In genomic region chr3:187750513-187751123, GRCh38 we compare ENCODE assay signal across 10 cellular contexts. TPM values are rescaled to one million over a fixed set of nuclear protein-coding genes. Genes with fewer than 3 reads are reported as not detected.
A peak's percentile ranks its signal among the peaks of the same experiment; 100 is the strongest.
DNase-seq lines count a peak whose midpoint lies in the region; ATAC-seq and TF ChIP-seq lines count a peak whose summit lies in the region.
"Had no signal": no experiment of that assay in that cellular context is flagged by ENCODE, and none has a peak within 500 bp of the region (broad histone marks: within the 10 kb centered on the region; RNA-seq: fewer than 3 reads in every experiment).

No MANE protein-coding gene starts in this region.

- H3K14ac ChIP-seq in IMR-90 (replicated peaks; ENCODE audit: low read depth, low read length), result peak overlapping the region; percentile 63

- peak overlapping the region; percentile 8 for H3K4me3 Mint-ChIP-seq in activated CD8-positive, alpha-beta T cell treated with anti-CD3 and anti-CD28 coated beads, Interleukin-2, amount 10 ng/mL, durations not matched to agents 7 days and 5 days

- H3K4me1 ChIP-seq in IMR-90 (ENCODE audit: control insufficient read depth, insufficient read depth, low read length) (peaks cover 4% of the 10 kb centered on the region), iPS-18a (ENCODE audit: control insufficient read depth, low read depth, low read length) (peaks cover 47% of the 10 kb centered on the region), skeletal muscle satellite cell (ENCODE audit: control insufficient read depth, insufficient read depth, low read length) (peaks cover 24% of the 10 kb centered on the region), tibial artery (peaks cover 0 to 26% (median 17%) of the 10 kb centered on the region in 4 donors)

- DNase-seq in IMR-90 (peak; percentile 20), tibial artery (no peak), RKO (ENCODE audit: low spot score) (no peak), G401 (ENCODE audit: low spot score) (no peak)
- DNase-seq in activated CD8-positive, alpha-beta T cell treated with anti-CD3 and anti-CD28 coated beads, Interleukin-2, amount 10 ng/mL, durations not matched to agents 7 days and 5 days, result no peak
- DNase-seq: activated CD8-positive, alpha-beta memory T cell treated with anti-CD3 and anti-CD28 coated beads, Interleukin-2, amount 50 U/mL, for 48 hours; MG63 had no signal

- intact Hi-C loops in IMR-90 (cut with micrococcal nuclease) (no loop called here), tibial artery (cut with DNase I; ENCODE audit: low total_unique reads) (no loop called here)

- H3K9me1 ChIP-seq in IMR-90 (ENCODE audit: insufficient read depth, low read length), result no peaks in the 10 kb centered on the region

- peak overlapping the region; percentile 34; the same call in 1 of the 2 replicates for H3K9ac ChIP-seq in IMR-90 (ENCODE audit: low read depth, low read length)
- peak overlapping the region; percentile 52 for H3K9ac ChIP-seq in iPS-18a (ENCODE audit: low read length)
- H3K9ac ChIP-seq in skeletal muscle satellite cell (ENCODE audit: low read depth, low read length), result peak overlapping the region; percentile 71

- peak overlapping the region; percentile 60 for H3K27ac Mint-ChIP-seq in activated CD8-positive, alpha-beta T cell treated with anti-CD3 and anti-CD28 coated beads, Interleukin-2, amount 10 ng/mL, durations not matched to agents 7 days and 5 days

- POLR2A ChIA-PET in IMR-90 (lab: Charles Lee; ENCODE audit: unreplicated experiment), result interaction anchor here (0.6 kb wide), 1 partner anchor 16 kb away, joined by 5 read pairs; no protein-coding TSS in a partner anchor
- POLR2A ChIA-PET in activated CD8-positive, alpha-beta T cell treated with anti-CD3 and anti-CD28 coated beads, Interleukin-2, amount 10 ng/mL, durations not matched to agents 7 days and 5 days (lab: Charles Lee), result interaction anchor here (1.9 to 9.0 kb wide), 2 partner anchors 10 to 49 kb away, joined by 6 to 195 read pairs; no protein-coding TSS in a partner anchor

- WGBS in IMR-90 (ENCODE audit: extremely low coverage in 2 of 2, insufficient read length in 1 of 2), 2 experiments, result no CpG with 5 or more reads among the region's 11 CpGs

- TF ChIP-seq RAD21 in IMR-90 (IDR thresholded peaks at IDR 0.05; ENCODE audit: low read length), result no peak

- no peak overlapping the region for H4K5ac ChIP-seq in IMR-90 (ENCODE audit: low read depth, low read length)

- no peaks in the 10 kb centered on the region for H3K36me3 ChIP-seq in IMR-90 (ENCODE audit: control insufficient read depth, insufficient read depth, low read length)
- no peaks in the 10 kb centered on the region for H3K36me3 ChIP-seq in iPS-18a (ENCODE audit: control insufficient read depth, low read depth, low read length)
- H3K36me3 ChIP-seq in skeletal muscle satellite cell (ENCODE audit: insufficient read depth, low read length), result no peaks in the 10 kb centered on the region
- H3K36me3 ChIP-seq in tibial artery, result no peaks in the 10 kb centered on the region
- H3K36me3 ChIP-seq: MG63 had no signal

- H3K4ac ChIP-seq in IMR-90 (ENCODE audit: low read depth, low read length), result peak overlapping the region; percentile 10; the same call in 1 of the 2 replicates

- peak overlapping the region; percentile 78 for H2AFZ ChIP-seq in IMR-90 (replicated peaks; ENCODE audit: low read length, poor library complexity)

- peak overlapping the region; percentile 52; the same call in 1 of the 2 replicates for H3K23ac ChIP-seq in IMR-90 (ENCODE audit: low read depth, low read length)

- no peak overlapping the region for H2AK9ac ChIP-seq in IMR-90 (replicated peaks; ENCODE audit: low read depth, low read length, poor library complexity)

- H4K8ac ChIP-seq in IMR-90 (ENCODE audit: low read depth in 2 of 2, low read length in 2 of 2), result peak overlapping the region in 1 of 2 experiments; percentile 56; a peak in 1 of 4 replicates

- in situ Hi-C loops in IMR-90 (cut with MboI; ENCODE audit: low sequenced_read_pairs), result no loop called here
- in situ Hi-C loops in G401 (cut with HindIII; ENCODE audit: low sequenced_read_pairs), result no loop called here

- no peak for ATAC-seq in IMR-90 (ENCODE audit: low read depth)
- no peak for ATAC-seq in activated CD8-positive, alpha-beta T cell treated with anti-CD3 and anti-CD28 coated beads, Interleukin-2, amount 10 ng/mL, durations not matched to agents 7 days and 5 days

- TF ChIP-seq POLR2A in IMR-90 (IDR thresholded peaks at IDR 0.05; ENCODE audit: low read depth, low read length), result no peak

- no peak overlapping the region; the same call in 1 of the 2 replicates for H2AK5ac ChIP-seq in IMR-90 (ENCODE audit: low read depth, low read length)

- H3K9me3 ChIP-seq in IMR-90 (ENCODE audit: control insufficient read depth, insufficient read depth, low read length) (no peaks in the 10 kb centered on the region), iPS-18a (ENCODE audit: control insufficient read depth, low read depth, low read length) (no peaks in the 10 kb centered on the region), skeletal muscle satellite cell (replicated peaks; ENCODE audit: low read length) (no peaks in the 10 kb centered on the region), tibial artery (no peaks in the 10 kb centered on the region)
- H3K9me3 ChIP-seq: MG63 had no signal

- TF ChIP-seq CTCF in IMR-90 (conservative IDR thresholded peaks at IDR 0.05; ENCODE audit: low read depth, low read length) (no peak), tibial artery (IDR thresholded peaks at IDR 0.05) (no peak)

- peak overlapping the region; percentile 54 for H3K18ac ChIP-seq in IMR-90 (ENCODE audit: low read depth, low read length)

- no peaks in the 10 kb centered on the region for H4K20me1 ChIP-seq in IMR-90 (ENCODE audit: insufficient read depth, low read length)

- peak overlapping the region; percentile 28; the same call in 2 of the 3 replicates for H2BK15ac ChIP-seq in IMR-90 (ENCODE audit: low read depth, low read length)

- no peaks in the 10 kb centered on the region for H3K27me3 ChIP-seq in IMR-90 (ENCODE audit: control insufficient read depth, insufficient read depth, low read length)
- H3K27me3 ChIP-seq in iPS-18a (ENCODE audit: control insufficient read depth, insufficient read depth, low read length), result no peaks in the 10 kb centered on the region
- no peaks in the 10 kb centered on the region for H3K27me3 ChIP-seq in skeletal muscle satellite cell (ENCODE audit: control insufficient read depth, insufficient read depth, low read length)
- no peaks in the 10 kb centered on the region for H3K27me3 ChIP-seq in tibial artery
- H3K27me3 ChIP-seq: MG63 had no signal

- H3K27me3 Mint-ChIP-seq in activated CD8-positive, alpha-beta T cell treated with anti-CD3 and anti-CD28 coated beads, Interleukin-2, amount 10 ng/mL, durations not matched to agents 7 days and 5 days (ENCODE audit: low read depth), result no peaks in the 10 kb centered on the region

- H3K4me1 Mint-ChIP-seq in activated CD8-positive, alpha-beta T cell treated with anti-CD3 and anti-CD28 coated beads, Interleukin-2, amount 10 ng/mL, durations not matched to agents 7 days and 5 days (ENCODE audit: low read depth), result peaks cover 59% of the 10 kb centered on the region

- H4K91ac ChIP-seq in IMR-90 (ENCODE audit: insufficient read depth, low read depth, low read length), result 0 out of 2 replicates have a peak overlapping the region, but pooled peaks have one; percentile 25

- peaks cover 7% of the 10 kb centered on the region for H3K36me3 Mint-ChIP-seq in activated CD8-positive, alpha-beta T cell treated with anti-CD3 and anti-CD28 coated beads, Interleukin-2, amount 10 ng/mL, durations not matched to agents 7 days and 5 days (ENCODE audit: low read depth)

- H3K4me3 ChIP-seq in IMR-90 (ENCODE audit: insufficient read depth, low read depth, low read length), result 0 out of 2 replicates have a peak overlapping the region, but pooled peaks have one; percentile 4
- peak overlapping the region; percentile 41 for H3K4me3 ChIP-seq in iPS-18a (ENCODE audit: low read length)
- H3K4me3 ChIP-seq in skeletal muscle satellite cell (ENCODE audit: low read length), result peak overlapping the region; percentile 68
- no peak overlapping the region for H3K4me3 ChIP-seq in tibial artery
- H3K4me3 ChIP-seq: MG63 had no signal

- CTCF ChIA-PET in IMR-90 (lab: Yijun Ruan, JAX), result interaction anchor here (0.6 kb wide), 2 partner anchors 11 to 221 kb away, joined by 3 read pairs; no protein-coding TSS in a partner anchor
- CTCF ChIA-PET in activated CD8-positive, alpha-beta T cell treated with anti-CD3 and anti-CD28 coated beads, Interleukin-2, amount 10 ng/mL, durations not matched to agents 7 days and 5 days (lab: Charles Lee), result interaction anchor here (1.0 to 6.4 kb wide), 7 partner anchors 11 to 224 kb away, joined by 4 to 101 read pairs (median 7); no protein-coding TSS in a partner anchor

- H3K56ac ChIP-seq in IMR-90 (ENCODE audit: extremely low read depth, insufficient read depth, low read length), result peak overlapping the region; percentile 17; the same call in 1 of the 2 replicates

- no peak overlapping the region for H3K27ac ChIP-seq in IMR-90 (ENCODE audit: insufficient read depth, low read length)
- peak overlapping the region; percentile 67 for H3K27ac ChIP-seq in iPS-18a (ENCODE audit: low read length)
- no peak overlapping the region for H3K27ac ChIP-seq in tibial artery

- no TSS peak for BruUV-seq in IMR-90 (replicated peaks; lab: Mats Ljungman, UMichigan)

- 0 out of 4 replicates have a peak, but pooled peaks cover 0 to 8% of the 10 kb centered on the region in 2 experiments for H3K79me1 ChIP-seq in IMR-90 (ENCODE audit: low read depth in 1 of 2, low read length in 2 of 2)

- H3K4me2 ChIP-seq in IMR-90 (ENCODE audit: low read depth, low read length), result peak overlapping the region; percentile 46
- peak overlapping the region; percentile 80 for H3K4me2 ChIP-seq in skeletal muscle satellite cell (ENCODE audit: low read length)

- dilution Hi-C loops in IMR-90 (cut with HindIII; ENCODE audit: low sequenced_read_pairs, unreplicated experiment), result no loop called here

- H2BK20ac ChIP-seq in IMR-90 (ENCODE audit: low read depth, low read length), result peak overlapping the region; percentile 69

- H2BK120ac ChIP-seq in IMR-90 (ENCODE audit: low read depth, low read length), result peak overlapping the region; percentile 9

- no peaks in the 10 kb centered on the region for H3K9me3 Mint-ChIP-seq in activated CD8-positive, alpha-beta T cell treated with anti-CD3 and anti-CD28 coated beads, Interleukin-2, amount 10 ng/mL, durations not matched to agents 7 days and 5 days (ENCODE audit: insufficient read depth)

- H2BK5ac ChIP-seq in IMR-90 (ENCODE audit: low read depth, low read length, poor library complexity, severe bottlenecking), result no peak overlapping the region

RNA-seq across cellular contexts. Expression of gene BCL6, which starts 5.3 kb away (rescaled TPM):
- 21.4 and 22.6 TPM in 2 replicates for total RNA-seq in IMR-90 (2012; rRNA removed)
- polyA plus RNA-seq in IMR-90 (2012; rRNA removed), result 19.7 and 20.4 TPM in 2 replicates
- polyA plus RNA-seq in IMR-90 (2012; cell fraction: cytosol; rRNA removed), result 10.4 and 12.0 TPM in 2 replicates
- 66.2 and 89.5 TPM in 2 replicates for polyA plus RNA-seq in IMR-90 (2012; cell fraction: nucleus; rRNA removed; ENCODE audit: low replicate concordance)
- 10 to 100 TPM; 11.8 to 12.6 TPM for total RNA-seq in activated CD8-positive, alpha-beta T cell treated with anti-CD3 and anti-CD28 coated beads, Interleukin-2, amount 10 ng/mL, durations not matched to agents 7 days and 5 days
- total RNA-seq in skeletal muscle satellite cell (2012; rRNA removed), result 18.3 and 25.6 TPM in 2 replicates
- 0.18 and 1.3 TPM in 2 replicates for total RNA-seq in G401 (2014; rRNA removed; shearing (Covaris generic))

RNA-seq across cellular contexts. Expression of gene RTP2, which starts 48.3 kb away (rescaled TPM):
- total RNA-seq in IMR-90 (2012; rRNA removed), result not detected in 2 replicates
- not detected in 2 replicates for polyA plus RNA-seq in IMR-90 (2012; rRNA removed)
- not detected in 2 replicates for polyA plus RNA-seq in IMR-90 (2012; cell fraction: cytosol; rRNA removed)
- not detected in 2 replicates for polyA plus RNA-seq in IMR-90 (2012; cell fraction: nucleus; rRNA removed; ENCODE audit: low replicate concordance)
- total RNA-seq in activated CD8-positive, alpha-beta T cell treated with anti-CD3 and anti-CD28 coated beads, Interleukin-2, amount 10 ng/mL, durations not matched to agents 7 days and 5 days, result not detected
- not detected in 2 replicates for total RNA-seq in skeletal muscle satellite cell (2012; rRNA removed)
- total RNA-seq in G401 (2014; rRNA removed; shearing (Covaris generic)), result not detected in 2 replicates
- total RNA-seq: mononuclear cell had no signal

Comparison
In these comparisons a context has a peak if more than half of its experiments do, and no peak if none do; other contexts are left out.
1. H3K4me3 ChIP-seq: peak in IMR-90 (single experiment), iPS-18a (single experiment) and skeletal muscle satellite cell (single experiment); none in tibial artery (0 of 2).
2. Peak in every context shown above with its lines, with median percentiles within 50 percentile points of each other: H3K9ac ChIP-seq.